8 cellular contexts compared by ENCODE assay signal in the genomic region with DNA sequence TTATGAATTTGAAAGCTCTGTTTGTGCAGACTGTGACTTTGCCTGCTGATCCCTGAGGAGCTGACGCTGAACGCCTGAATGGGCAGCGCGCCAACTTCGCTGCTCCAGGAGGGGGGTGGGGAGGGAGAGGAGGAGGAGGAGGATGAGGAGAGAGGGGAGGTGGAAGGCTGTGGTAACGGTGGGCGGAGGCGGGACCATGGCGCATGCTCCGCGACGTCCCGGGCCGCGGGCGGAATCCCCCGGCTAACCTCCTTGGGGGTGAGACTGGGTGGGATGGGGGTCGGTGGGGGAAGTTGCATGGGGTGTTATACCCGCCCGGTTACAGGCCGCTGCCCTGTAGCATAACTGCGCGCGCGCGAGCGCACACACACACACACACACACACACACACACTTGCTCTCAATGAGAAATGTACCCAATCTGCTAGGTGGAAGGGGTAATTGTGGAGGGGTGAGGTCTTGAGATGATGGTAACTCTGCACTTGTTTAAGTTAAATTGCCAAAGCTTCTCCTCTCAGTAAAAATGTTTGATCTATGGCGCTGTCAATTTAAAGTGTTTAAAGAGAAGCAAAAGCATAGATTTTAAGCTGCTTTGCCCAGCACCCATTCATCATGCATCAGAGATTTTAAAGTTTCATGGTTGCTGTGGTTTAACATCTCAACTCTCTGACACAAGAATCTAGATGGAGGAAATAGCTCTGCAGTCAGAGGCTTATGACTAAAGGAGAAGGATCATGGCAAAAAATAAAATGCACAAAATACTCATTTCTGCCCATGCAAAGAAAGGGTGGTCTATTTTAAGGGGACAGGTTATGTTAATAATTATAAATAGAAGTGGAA.
DNase-seq lines count a peak whose midpoint lies in the region; ATAC-seq and TF ChIP-seq lines count a peak whose summit lies in the region.

No MANE protein-coding gene starts in this region.

- H3K14ac ChIP-seq in neuronal stem cell (ENCODE audit: low read length): no peak overlapping the region

- H3K36me3 Mint-ChIP-seq in activated T-helper 2 cell treated with anti-CD3 and anti-CD28 coated beads, Interferon-gamma antibody, Interleukin-2, Interleukin-4, amounts not matched to agents 10 μg/mL and 5 μg/mL and 100 μg/mL, durations not matched to agents 14 hours and 24 hours and 36 hours (ENCODE audit: low read depth): no peaks in the 10 kb centered on the region

- no CpG with 5 or more reads among the region's 28 CpGs for WGBS in neuronal stem cell (ENCODE audit: extremely low coverage in 2 of 2, insufficient read length in 2 of 2, insufficient replicate concordance in 1 of 2), 2 donors

- peaks cover 10 to 15% of the 10 kb centered on the region in 2 donors for H3K4me1 ChIP-seq in neuronal stem cell (ENCODE audit: control insufficient read depth in 2 of 2, insufficient read depth in 1 of 2, low read depth in 1 of 2, low read length in 2 of 2)

- H3K36me3 ChIP-seq in GM06990 (ENCODE audit: control insufficient read depth, insufficient read depth, low read length) (no peaks in the 10 kb centered on the region), neuronal stem cell (replicated peaks in 1 of 2; ENCODE audit: control insufficient read depth in 2 of 2, insufficient read depth in 2 of 2, low read length in 2 of 2) (no peaks in the 10 kb centered on the region)

- TF ChIP-seq POLR2A in NB4 (IDR thresholded peaks at IDR 0.05; ENCODE audit: extremely low read depth, insufficient read length): no peak

- no peak overlapping the region for H3K27ac ChIP-seq in neuronal stem cell (replicated peaks; ENCODE audit: low read length)

- H2BK5ac ChIP-seq in neuronal stem cell (ENCODE audit: low read length): no peak overlapping the region

- no peak overlapping the region for H3K4ac ChIP-seq in neuronal stem cell (ENCODE audit: low read length)

- no peak overlapping the region for H2BK12ac ChIP-seq in neuronal stem cell (ENCODE audit: low read length)

- H4K91ac ChIP-seq in neuronal stem cell (ENCODE audit: low read depth, low read length, poor library complexity): no peak overlapping the region

- H3K4me1 Mint-ChIP-seq in activated T-helper 2 cell treated with anti-CD3 and anti-CD28 coated beads, Interferon-gamma antibody, Interleukin-2, Interleukin-4, amounts not matched to agents 10 μg/mL and 5 μg/mL and 100 μg/mL, durations not matched to agents 14 hours and 24 hours and 36 hours (ENCODE audit: low read depth): peaks cover 14% of the 10 kb centered on the region

- peak overlapping the region; percentile 70 for H3K4me3 ChIP-seq in GM06990 (replicated peaks; ENCODE audit: low read depth, low read length)
- H3K4me3 ChIP-seq in NB4 (ENCODE audit: low read depth, low read length): peak overlapping the region; percentile 54
- H3K4me3 ChIP-seq in neuronal stem cell (ENCODE audit: low read length in 2 of 2): peak overlapping the region; percentile 45 to 71

- no peak overlapping the region for H3K9ac ChIP-seq in neuronal stem cell (ENCODE audit: low read depth, low read length, poor library complexity)

- no peak for TF ChIP-seq CTCF in GM06990 (IDR thresholded peaks at IDR 0.05; ENCODE audit: insufficient read depth, low read length, poor library complexity, severe bottlenecking)
- no peak for TF ChIP-seq CTCF in NB4 (IDR thresholded peaks at IDR 0.05; ENCODE audit: low read depth, low read length)

- H4K8ac ChIP-seq in neuronal stem cell (ENCODE audit: low read depth, low read length): no peak overlapping the region

- peak overlapping the region; percentile 72 for H3K4me3 Mint-ChIP-seq in activated T-helper 2 cell treated with anti-CD3 and anti-CD28 coated beads, Interferon-gamma antibody, Interleukin-2, Interleukin-4, amounts not matched to agents 10 μg/mL and 5 μg/mL and 100 μg/mL, durations not matched to agents 14 hours and 24 hours and 36 hours (ENCODE audit: low read depth)

- H3K23ac ChIP-seq in neuronal stem cell (ENCODE audit: low read depth, low read length, poor library complexity): no peak overlapping the region

- no peaks in the 10 kb centered on the region for H3K79me1 ChIP-seq in neuronal stem cell (ENCODE audit: low read depth, low read length)

- H2BK15ac ChIP-seq in neuronal stem cell (ENCODE audit: low read length): no peak overlapping the region

- H3K27ac Mint-ChIP-seq in activated T-helper 2 cell treated with anti-CD3 and anti-CD28 coated beads, Interferon-gamma antibody, Interleukin-2, Interleukin-4, amounts not matched to agents 10 μg/mL and 5 μg/mL and 100 μg/mL, durations not matched to agents 14 hours and 24 hours and 36 hours: peak overlapping the region; percentile 77

- H3K27me3 Mint-ChIP-seq in activated T-helper 2 cell treated with anti-CD3 and anti-CD28 coated beads, Interferon-gamma antibody, Interleukin-2, Interleukin-4, amounts not matched to agents 10 μg/mL and 5 μg/mL and 100 μg/mL, durations not matched to agents 14 hours and 24 hours and 36 hours (ENCODE audit: low read depth): peaks cover 23% of the 10 kb centered on the region

- H2BK120ac ChIP-seq in neuronal stem cell (ENCODE audit: low read depth, low read length): no peak overlapping the region

- H3K27me3 ChIP-seq in GM06990 (replicated peaks; ENCODE audit: control insufficient read depth, insufficient read depth, low read length) (no peaks in the 10 kb centered on the region), neuronal stem cell (ENCODE audit: control insufficient read depth in 3 of 3, insufficient read depth in 3 of 3, low read depth in 1 of 3, low read length in 3 of 3) (peaks cover 8 to 94% (median 28%) of the 10 kb centered on the region in 3 experiments)

- DNase-seq in GM06990 (ENCODE audit: extremely low read depth, insufficient read length) (peak; percentile 92), NB4 (ENCODE audit: low read depth) (peak; percentile 71), germinal center (ENCODE audit: low spot score) (peak; percentile 78), neuronal stem cell (ENCODE audit: low spot score) (peak; percentile 50), RPMI8226 (no peak), SIG-M5 treated with dmso at 0.1 percent for 504 hours (lab: John Stamatoyannopoulos, UW; ENCODE audit: unreplicated experiment) (no peak)
- peak; percentile 35 for DNase-seq in activated T-helper 2 cell treated with anti-CD3 and anti-CD28 coated beads, Interferon-gamma antibody, Interleukin-2, Interleukin-4, amounts not matched to agents 10 μg/mL and 5 μg/mL and 100 μg/mL, durations not matched to agents 14 hours and 24 hours and 36 hours (ENCODE audit: low spot score)

- peak; percentile 68 for ATAC-seq in GM21825 (IDR thresholded peaks at IDR 0.05; ENCODE audit: unreplicated experiment)

- H3K9me3 ChIP-seq in neuronal stem cell (replicated peaks in 1 of 2; ENCODE audit: control insufficient read depth in 2 of 2, insufficient read depth in 1 of 2, low read depth in 1 of 2, low read length in 2 of 2): peaks cover 0 to 5% of the 10 kb centered on the region in 2 donors

- H3K18ac ChIP-seq in neuronal stem cell (ENCODE audit: low read length): no peak overlapping the region

- peak overlapping the region; percentile 73 for H3K4me2 ChIP-seq in neuronal stem cell (ENCODE audit: insufficient read depth, low read length, poor library complexity, severe bottlenecking)

- H2AK5ac ChIP-seq in neuronal stem cell (ENCODE audit: low read depth, low read length): no peak overlapping the region

- no peaks in the 10 kb centered on the region for H3K9me3 Mint-ChIP-seq in activated T-helper 2 cell treated with anti-CD3 and anti-CD28 coated beads, Interferon-gamma antibody, Interleukin-2, Interleukin-4, amounts not matched to agents 10 μg/mL and 5 μg/mL and 100 μg/mL, durations not matched to agents 14 hours and 24 hours and 36 hours

- intact Hi-C loops in activated T-helper 2 cell treated with anti-CD3 and anti-CD28 coated beads, Interferon-gamma antibody, Interleukin-2, Interleukin-4, amounts not matched to agents 10 μg/mL and 5 μg/mL and 100 μg/mL, durations not matched to agents 14 hours and 24 hours and 36 hours (cut with micrococcal nuclease): loop anchor here (1.0 to 5.0 kb wide), 5 partner anchors 30 to 310 kb away; partner anchors contain the start of gene TBCA

- H2AFZ ChIP-seq in neuronal stem cell (ENCODE audit: low read length): peak overlapping the region; percentile 84

Comparison
In these comparisons a context has a peak if more than half of its experiments do, and no peak if none do; other contexts are left out.
1. DNase-seq: peak in GM06990 (single experiment), NB4 (single experiment), activated T-helper 2 cell treated with anti-CD3 and anti-CD28 coated beads, Interferon-gamma antibody, Interleukin-2, Interleukin-4, amounts not matched to agents 10 μg/mL and 5 μg/mL and 100 μg/mL, durations not matched to agents 14 hours and 24 hours and 36 hours (single experiment), germinal center (single experiment) and neuronal stem cell (single experiment); none in RPMI8226 (single experiment) and SIG-M5 treated with dmso at 0.1 percent for 504 hours (single experiment).
2. Peak in every context shown above with its lines, with median percentiles within 50 percentile points of each other: H3K4me3 ChIP-seq.